Comparison of ENCODE assay signal across 14 cellular contexts in genomic region chr17:48729335-48730239, GRCh38. TPM values are rescaled to one million over a fixed set of nuclear protein-coding genes. Genes with fewer than 3 reads are reported as not detected.
DNase-seq lines count a peak whose midpoint lies in the region; ATAC-seq, FAIRE-seq and TF ChIP-seq lines count a peak whose summit lies in the region.
"Had no signal": no experiment of that assay in that cellular context is flagged by ENCODE, and none has a peak within 500 bp of the region (broad histone marks: within the 10 kb centered on the region; RNA-seq: fewer than 3 reads in every experiment).

No MANE protein-coding gene starts in this region.

- ATAC-seq in A549 (no peak), T-helper 17 cell (no peak), aorta (ENCODE audit: low FRiP score) (no peak), HG03457 (IDR thresholded peaks at IDR 0.05; ENCODE audit: unreplicated experiment) (no peak)

- H3K4me3 ChIP-seq in A549 = peak overlapping the region; percentile 73
- peak overlapping the region; percentile 42; the same call in 1 of the 2 replicates for H3K4me3 ChIP-seq in H7 (ENCODE audit: insufficient read depth, low read depth, low read length)
- H3K4me3 ChIP-seq in aorta (ENCODE audit: low read length in 2 of 2) = no peak overlapping the region

- DNase-seq in A549 (ENCODE audit: low read depth in 1 of 2, low spot score in 1 of 2) = no peak
- no peak for DNase-seq in H7
- DNase-seq in T-helper 17 cell = no peak
- DNase-seq in mesothelial cell of epicardium (ENCODE audit: low spot score in 2 of 2, unreplicated experiment in 2 of 2) = peak in 1 of 2 experiments; percentile 52
- no peak for DNase-seq in aorta
- no peak for DNase-seq in AG08396 (ENCODE audit: low spot score)
- DNase-seq in amygdala (lab: John Stamatoyannopoulos, UW) = no peak
- DNase-seq: activated gamma-delta T cell treated with Interleukin-2 at 50 U/mL for 16 hours had no signal

- WGBS in A549 (ENCODE audit: missing lambda C conversion rate) = 86% methylated on average over 19 of the region's 19 CpGs
- 12 to 13% methylated on average over 19 of the region's 19 CpGs for WGBS in aorta, 2 donors

- no peak for TF ChIP-seq RAD21 in A549 (conservative IDR thresholded peaks at IDR 0.05 in 1 of 2, IDR thresholded peaks at IDR 0.05 in 1 of 2)

- CTCF ChIA-PET in A549 (lab: Yijun Ruan, JAX) = interaction anchor here (0.9 to 33.0 kb wide), 10 partner anchors 7 to 576 kb away, joined by 3 to 852 read pairs (median 90); partner anchors contain the start of gene TTLL6

- intact Hi-C loops in aorta (cut with DNase I) = loop anchor here (5.0 to 10.0 kb wide), 2 partner anchors 63 to 145 kb away; no protein-coding TSS in a partner anchor

- H3K27me3 ChIP-seq in H7 (ENCODE audit: control insufficient read depth, insufficient read depth, low read length) = peaks cover 100% of the 10 kb centered on the region
- no peaks in the 10 kb centered on the region for H3K27me3 ChIP-seq in aorta (ENCODE audit: control insufficient read depth in 1 of 2, insufficient read depth in 2 of 2, low read length in 1 of 2)

- peak overlapping the region; percentile 78 to 90 for H3K27ac ChIP-seq in A549
- H3K27ac ChIP-seq in aorta (ENCODE audit: low read depth in 1 of 2, low read length in 2 of 2) = no peak overlapping the region
- H3K27ac ChIP-seq: BLaER1 treated with 17β-estradiol and CSF1 and Interleukin-3, amounts not matched to agents 10 nM and 100 nM; HL-60 had no signal

- H3K9me3 ChIP-seq in A549 (no peaks in the 10 kb centered on the region), T-helper 17 cell (ENCODE audit: control insufficient read depth, low read length, poor library complexity, severe bottlenecking) (peaks cover 2% of the 10 kb centered on the region), aorta (ENCODE audit: control insufficient read depth, low read length) (no peaks in the 10 kb centered on the region)
- H3K9me3 ChIP-seq: BLaER1 treated with 17β-estradiol and CSF1 and Interleukin-3, amounts not matched to agents 10 nM and 100 nM had no signal

- peaks cover 31% of the 10 kb centered on the region for H3K4me1 Mint-ChIP-seq in T-helper 17 cell
- peaks cover 59% of the 10 kb centered on the region for H3K4me1 Mint-ChIP-seq in mesothelial cell of epicardium

- H3K4me3 Mint-ChIP-seq in T-helper 17 cell (peak overlapping the region; percentile 1), mesothelial cell of epicardium (peak overlapping the region; percentile 79)

- H3K4me1 ChIP-seq in A549 (peaks cover 14% of the 10 kb centered on the region), aorta (ENCODE audit: control insufficient read depth in 1 of 2, insufficient read depth in 2 of 2, low read length in 2 of 2) (no peaks in the 10 kb centered on the region)

- H3K4me2 ChIP-seq in A549 = peak overlapping the region; percentile 98

- H3K36me3 ChIP-seq in H7 (replicated peaks; ENCODE audit: control insufficient read depth, insufficient read depth, low read length) = no peaks in the 10 kb centered on the region
- no peaks in the 10 kb centered on the region for H3K36me3 ChIP-seq in aorta (ENCODE audit: control insufficient read depth in 1 of 2, insufficient read depth in 2 of 2, low read length in 1 of 2)
- H3K36me3 ChIP-seq: BLaER1 treated with 17β-estradiol and CSF1 and Interleukin-3, amounts not matched to agents 10 nM and 100 nM had no signal

- FAIRE-seq in A549 (lab: Jason Lieb, UNC) = no peak
- FAIRE-seq: islet of Langerhans had no signal

- TF ChIP-seq EP300 in A549 (IDR thresholded peaks at IDR 0.05) = no peak

- H3K27me3 Mint-ChIP-seq in T-helper 17 cell (peaks cover 95% of the 10 kb centered on the region), mesothelial cell of epicardium (ENCODE audit: low read depth) (peaks cover 99% of the 10 kb centered on the region)

- no peak for TF ChIP-seq POLR2A in A549 (IDR thresholded peaks at IDR 0.05; ENCODE audit: low read length)

- POLR2A ChIA-PET in A549 (lab: Yijun Ruan, JAX) = interaction anchor here (0.8 kb wide), 1 partner anchor 17 kb away, joined by 5 read pairs; no protein-coding TSS in a partner anchor

- H3K9me3 Mint-ChIP-seq in mesothelial cell of epicardium = no peaks in the 10 kb centered on the region
- H3K9me3 Mint-ChIP-seq: neural crest cell had no signal

- no peak for TF ChIP-seq CTCF in A549 (IDR thresholded peaks at IDR 0.05)
- no peak for TF ChIP-seq CTCF in mesothelial cell of epicardium (IDR thresholded peaks at IDR 0.05; ENCODE audit: unreplicated experiment)

- H3K36me3 Mint-ChIP-seq in T-helper 17 cell (ENCODE audit: low read depth) (peaks cover 10% of the 10 kb centered on the region), mesothelial cell of epicardium (no peaks in the 10 kb centered on the region)

- H3K27ac Mint-ChIP-seq in T-helper 17 cell (peak overlapping the region; percentile 78), mesothelial cell of epicardium (peak overlapping the region; percentile 100)

TF ChIP-seq in A549, 52 proteins besides CTCF, POLR2A, EP300 and RAD21:
- TF ChIP-seq, protein P1, sequence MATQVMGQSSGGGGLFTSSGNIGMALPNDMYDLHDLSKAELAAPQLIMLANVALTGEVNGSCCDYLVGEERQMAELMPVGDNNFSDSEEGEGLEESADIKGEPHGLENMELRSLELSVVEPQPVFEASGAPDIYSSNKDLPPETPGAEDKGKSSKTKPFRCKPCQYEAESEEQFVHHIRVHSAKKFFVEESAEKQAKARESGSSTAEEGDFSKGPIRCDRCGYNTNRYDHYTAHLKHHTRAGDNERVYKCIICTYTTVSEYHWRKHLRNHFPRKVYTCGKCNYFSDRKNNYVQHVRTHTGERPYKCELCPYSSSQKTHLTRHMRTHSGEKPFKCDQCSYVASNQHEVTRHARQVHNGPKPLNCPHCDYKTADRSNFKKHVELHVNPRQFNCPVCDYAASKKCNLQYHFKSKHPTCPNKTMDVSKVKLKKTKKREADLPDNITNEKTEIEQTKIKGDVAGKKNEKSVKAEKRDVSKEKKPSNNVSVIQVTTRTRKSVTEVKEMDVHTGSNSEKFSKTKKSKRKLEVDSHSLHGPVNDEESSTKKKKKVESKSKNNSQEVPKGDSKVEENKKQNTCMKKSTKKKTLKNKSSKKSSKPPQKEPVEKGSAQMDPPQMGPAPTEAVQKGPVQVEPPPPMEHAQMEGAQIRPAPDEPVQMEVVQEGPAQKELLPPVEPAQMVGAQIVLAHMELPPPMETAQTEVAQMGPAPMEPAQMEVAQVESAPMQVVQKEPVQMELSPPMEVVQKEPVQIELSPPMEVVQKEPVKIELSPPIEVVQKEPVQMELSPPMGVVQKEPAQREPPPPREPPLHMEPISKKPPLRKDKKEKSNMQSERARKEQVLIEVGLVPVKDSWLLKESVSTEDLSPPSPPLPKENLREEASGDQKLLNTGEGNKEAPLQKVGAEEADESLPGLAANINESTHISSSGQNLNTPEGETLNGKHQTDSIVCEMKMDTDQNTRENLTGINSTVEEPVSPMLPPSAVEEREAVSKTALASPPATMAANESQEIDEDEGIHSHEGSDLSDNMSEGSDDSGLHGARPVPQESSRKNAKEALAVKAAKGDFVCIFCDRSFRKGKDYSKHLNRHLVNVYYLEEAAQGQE (IDR thresholded peaks at IDR 0.05) = no peak
- TF ChIP-seq JUN (IDR thresholded peaks at IDR 0.05) (no peak), USF2 (IDR thresholded peaks at IDR 0.05) (no peak), ZC3H11A (IDR thresholded peaks at IDR 0.05) (no peak)

RNA-seq across cellular contexts. Expression of gene HOXB13, which starts 1.0 kb away (rescaled TPM):
- polyA plus RNA-seq in A549 (2011; rRNA removed) (3.2 and 3.4 TPM in 2 replicates), A549 (2017; fragmentation: RNase III; extraction: RNeasy Plus Mini Kit Qiagen cat#74134 plus additional on column Dnase treatment) (3.0 to 3.5 TPM (median 3.2 TPM) in 3 replicates), aorta (under 1 TPM; 0.18 to 0.25 TPM)
- polyA plus RNA-seq in A549 (2012; cell fraction: cytosol; rRNA removed) = 2.2 and 3.3 TPM in 2 replicates
- 1.9 and 2.1 TPM in 2 replicates for polyA plus RNA-seq in A549 (2012; cell fraction: nucleus; rRNA removed)
- polyA minus RNA-seq in A549 (2011; rRNA and poly(A)+ RNA removed) = 2.3 and 2.7 TPM in 2 replicates
- 7.9 and 11.1 TPM in 2 replicates for total RNA-seq in H7 (2014; rRNA removed; shearing (Covaris generic))
- total RNA-seq in T-helper 17 cell (not detected), mesothelial cell of epicardium (26.4 to 26.9 TPM (median 26.8 TPM) in 3 replicates), aorta (not detected)
- total RNA-seq: fibroblast of lung, neural crest cell had no signal
- polyA plus RNA-seq: fibroblast of lung had no signal

RNA-seq across cellular contexts. Expression of gene PRAC2, which starts 6.6 kb away (rescaled TPM):
- polyA plus RNA-seq in A549 (2011; rRNA removed) (not detected in 2 replicates), A549 (2017; fragmentation: RNase III; extraction: RNeasy Plus Mini Kit Qiagen cat#74134 plus additional on column Dnase treatment) (not detected in 3 replicates), aorta (not detected)
- polyA plus RNA-seq in A549 (2012; cell fraction: cytosol; rRNA removed) = not detected in 2 replicates
- polyA plus RNA-seq in A549 (2012; cell fraction: nucleus; rRNA removed) = not detected in 2 replicates
- polyA minus RNA-seq in A549 (2011; rRNA and poly(A)+ RNA removed) = not detected in 2 replicates
- 40.8 and 40.9 TPM in 2 replicates for total RNA-seq in H7 (2014; rRNA removed; shearing (Covaris generic))
- total RNA-seq in T-helper 17 cell (not detected), mesothelial cell of epicardium (7.3 to 8.5 TPM (median 7.9 TPM) in 3 replicates), aorta (not detected)
- total RNA-seq: fibroblast of lung, neural crest cell had no signal
- polyA plus RNA-seq: fibroblast of lung had no signal

RNA-seq across cellular contexts. Expression of gene PRAC1, which starts 7.3 kb away (rescaled TPM):
- polyA plus RNA-seq in A549 (2011; rRNA removed) (not detected in 2 replicates), A549 (2017; fragmentation: RNase III; extraction: RNeasy Plus Mini Kit Qiagen cat#74134 plus additional on column Dnase treatment) (not detected in 3 replicates), aorta (10 to 100 TPM in 1 of 2 donors, not detected in 1; 14.0 TPM)
- polyA plus RNA-seq in A549 (2012; cell fraction: cytosol; rRNA removed) = not detected in 2 replicates
- not detected in 2 replicates for polyA plus RNA-seq in A549 (2012; cell fraction: nucleus; rRNA removed)
- not detected in 2 replicates for polyA minus RNA-seq in A549 (2011; rRNA and poly(A)+ RNA removed)
- total RNA-seq in H7 (2014; rRNA removed; shearing (Covaris generic)) = 156 and 173 TPM in 2 replicates
- total RNA-seq in T-helper 17 cell (not detected), mesothelial cell of epicardium (14.0 to 16.8 TPM (median 15.2 TPM) in 3 replicates), aorta (not detected)
- total RNA-seq: fibroblast of lung, neural crest cell had no signal
- polyA plus RNA-seq: fibroblast of lung had no signal

Comparison
In these comparisons a context has a peak if more than half of its experiments do, and no peak if none do; other contexts are left out.
1. H3K27ac ChIP-seq: peak in A549 (2 of 2); none in aorta (0 of 2).
2. H3K4me3 ChIP-seq: peak in A549 (single experiment) and H7 (single experiment); none in aorta (0 of 2).
3. RNA of gene PRAC1, which starts 7.3 kb away (total RNA-seq): 156 to 173 TPM in H7 and 14.0 to 16.8 TPM in mesothelial cell of epicardium; not detected in T-helper 17 cell and not detected in aorta; every median in the first group is over 10 times any median in the second.